11 cellular contexts compared by ENCODE assay signal in the genomic region with DNA sequence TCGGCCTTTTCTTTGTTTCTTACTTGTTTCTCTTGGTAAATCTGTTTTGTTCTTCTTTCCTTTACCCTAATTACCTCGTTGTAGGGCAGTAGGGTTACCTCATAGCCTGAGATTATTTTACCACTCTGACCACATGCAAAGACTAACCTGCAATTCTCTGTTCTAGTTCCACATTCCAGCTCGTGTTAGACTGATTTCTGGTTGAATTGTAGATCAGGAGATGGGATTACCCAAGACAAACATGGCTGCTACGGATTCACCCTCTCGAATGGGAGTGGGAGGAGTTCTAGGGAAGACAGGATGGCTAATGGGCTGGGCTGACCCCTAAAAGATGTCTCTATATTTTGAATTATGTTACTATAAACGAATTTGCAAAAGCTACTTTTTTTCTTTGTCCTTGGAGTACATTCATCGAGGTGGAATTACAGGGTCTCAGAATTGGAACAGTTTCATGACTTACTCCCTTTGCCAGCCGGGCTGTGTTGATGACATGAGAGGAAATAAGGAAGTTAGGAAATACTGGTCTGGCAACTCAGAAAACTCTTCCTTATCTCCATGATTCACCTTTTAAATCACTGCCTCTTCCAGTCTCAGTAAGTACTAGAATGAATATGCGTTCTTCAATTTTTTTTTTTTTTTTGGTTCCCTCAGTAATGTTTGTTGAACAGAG. TPM values are rescaled to one million over a fixed set of nuclear protein-coding genes. Genes with fewer than 3 reads are reported as not detected.
DNase-seq lines count a peak whose midpoint lies in the region; ATAC-seq and TF ChIP-seq lines count a peak whose summit lies in the region.
"Had no signal": no experiment of that assay in that cellular context is flagged by ENCODE, and none has a peak within 500 bp of the region (broad histone marks: within the 10 kb centered on the region; RNA-seq: fewer than 3 reads in every experiment).

No MANE protein-coding gene starts in this region.

- H3K4me1 ChIP-seq in esophagus squamous epithelium: peaks cover 0 to 21% (median 0%) of the 10 kb centered on the region in 3 donors
- H3K4me1 ChIP-seq: left ventricle myocardium inferior had no signal

- no peaks in the 10 kb centered on the region for H3K36me3 ChIP-seq in esophagus squamous epithelium
- H3K36me3 ChIP-seq: left ventricle myocardium inferior had no signal

- peak; percentile 74 for ATAC-seq in GM21786 (IDR thresholded peaks at IDR 0.05; ENCODE audit: unreplicated experiment)
- no peak for ATAC-seq in HG03571 (IDR thresholded peaks at IDR 0.05; ENCODE audit: unreplicated experiment)
- ATAC-seq in HG03196 (IDR thresholded peaks at IDR 0.05; ENCODE audit: unreplicated experiment): no peak
- ATAC-seq: stimulated activated effector memory CD8-positive, alpha-beta T cell treated with anti-CD3 and anti-CD28 coated beads, Interleukin-12 subunit alpha, Interleukin-12 subunit beta, amount 100 ng/mL, for 72 hours had no signal

- WGBS in esophagus squamous epithelium, 2 donors: 46 to 57% methylated on average over 9 of the region's 9 CpGs

- no peaks in the 10 kb centered on the region for H3K27me3 ChIP-seq in esophagus squamous epithelium

- intact Hi-C loops in esophagus squamous epithelium (cut with DNase I): no loop called here

- H3K4me3 ChIP-seq in NB4 (ENCODE audit: low read depth, low read length): no peak overlapping the region
- H3K4me3 ChIP-seq in esophagus squamous epithelium: no peak overlapping the region
- H3K4me3 ChIP-seq: left ventricle myocardium inferior had no signal

- no peaks in the 10 kb centered on the region for H3K9me3 ChIP-seq in esophagus squamous epithelium
- H3K9me3 ChIP-seq: left ventricle myocardium inferior had no signal

- DNase-seq in NB4 (ENCODE audit: low read depth): peak; percentile 23
- no peak for DNase-seq in esophagus squamous epithelium (lab: John Stamatoyannopoulos, UW)
- no peak for DNase-seq in GM19240 (ENCODE audit: insufficient read length, low spot score)
- no peak for DNase-seq in NCI-H748 treated with DMSO at 0.1 percent for 48 hours (lab: John Stamatoyannopoulos, UW)
- DNase-seq: left ventricle myocardium inferior, NCI-H1694 treated with DMSO at 0.1 percent for 48 hours had no signal

- TF ChIP-seq POLR2A in NB4 (IDR thresholded peaks at IDR 0.05; ENCODE audit: extremely low read depth, insufficient read length) (no peak), esophagus squamous epithelium (IDR thresholded peaks at IDR 0.05) (no peak)

- no peak for TF ChIP-seq CTCF in C4-2B (conservative IDR thresholded peaks at IDR 0.05)
- no peak for TF ChIP-seq CTCF in NB4 (IDR thresholded peaks at IDR 0.05; ENCODE audit: low read depth, low read length)
- no peak for TF ChIP-seq CTCF in esophagus squamous epithelium (IDR thresholded peaks at IDR 0.05)

- H3K27ac ChIP-seq in C4-2B: peak overlapping the region; percentile 36; the same call in 1 of the 2 replicates
- peak overlapping the region in 3 of 4 donors; percentile 56 to 68 (median 60) for H3K27ac ChIP-seq in esophagus squamous epithelium
- H3K27ac ChIP-seq: left ventricle myocardium inferior had no signal

RNA-seq across cellular contexts. Expression of gene FBXW7, which starts 36.7 kb away (rescaled TPM):
- 10 to 100 TPM; 32.3 to 92.7 (median 36.9) TPM for total RNA-seq in esophagus squamous epithelium
